14 cellular contexts compared by ENCODE assay signal in the genomic region with DNA sequence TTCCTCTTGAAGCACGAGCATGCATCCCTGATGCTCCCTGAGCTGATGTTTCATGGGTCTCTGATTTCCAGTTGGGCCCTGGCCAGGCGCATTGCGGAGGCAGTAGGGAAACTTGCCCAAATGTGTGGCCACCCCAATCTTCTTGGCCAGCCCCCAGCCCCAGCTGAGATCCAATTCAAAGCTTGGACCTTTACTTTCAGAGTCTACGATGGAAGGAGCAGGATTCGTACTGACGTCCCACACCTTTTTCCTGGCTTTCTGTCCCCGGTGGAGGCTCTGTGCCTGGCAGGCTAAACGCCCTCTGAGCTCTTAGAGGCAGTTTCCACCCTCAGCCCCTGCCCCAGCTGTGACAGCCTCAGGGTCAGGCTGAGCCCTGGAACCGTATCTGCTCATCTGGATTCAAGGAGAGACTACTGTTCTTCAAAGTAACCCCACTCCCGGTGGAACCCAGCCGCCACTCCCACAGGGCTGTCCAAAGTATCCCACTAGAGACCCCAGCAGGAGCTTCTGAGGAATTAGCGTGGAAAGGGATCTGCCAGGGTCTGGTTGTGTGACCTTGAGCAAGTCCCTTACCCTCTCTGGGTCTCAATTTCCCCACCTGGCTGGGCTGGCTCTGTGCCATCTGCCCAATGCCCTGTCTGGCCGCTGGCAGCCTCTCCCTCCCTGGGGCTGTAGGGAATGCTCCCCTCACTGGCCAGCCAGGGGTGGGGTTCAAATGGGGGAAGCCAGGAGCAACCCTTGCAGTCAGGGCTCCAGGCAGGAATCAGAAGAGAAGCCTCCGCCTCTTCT. TPM values are rescaled to one million over a fixed set of nuclear protein-coding genes. Genes with fewer than 3 reads are reported as not detected.
DNase-seq lines count a peak whose midpoint lies in the region; TF ChIP-seq lines count a peak whose summit lies in the region.
"Had no signal": no experiment of that assay in that cellular context is flagged by ENCODE, and none has a peak within 500 bp of the region (broad histone marks: within the 10 kb centered on the region; RNA-seq: fewer than 3 reads in every experiment).

No MANE protein-coding gene starts in this region.

- no peaks in the 10 kb centered on the region for H3K27me3 ChIP-seq in parathyroid adenoma (ENCODE audit: control insufficient read depth, insufficient read depth, low read length)
- H3K27me3 ChIP-seq: body of pancreas had no signal

- H3K9me2 ChIP-seq in OCI-LY7 (ENCODE audit: insufficient read depth, low read length) = no peaks in the 10 kb centered on the region

- no peaks in the 10 kb centered on the region for H4K20me1 ChIP-seq in OCI-LY7 (ENCODE audit: insufficient read depth, low read length)

- peak overlapping the region; percentile 76 for H3K27ac ChIP-seq in parathyroid adenoma
- H3K27ac ChIP-seq in OCI-LY7 (ENCODE audit: low read depth, low read length, poor library complexity, severe bottlenecking) = no peak overlapping the region
- H3K27ac ChIP-seq: neutrophil had no signal

- POLR2A ChIA-PET in OCI-LY7 (lab: Charles Lee) = interaction anchor here (0.7 kb wide), 1 partner anchor 1289 kb away, joined by 3 read pairs; no protein-coding TSS in a partner anchor

- no peak for TF ChIP-seq CTCF in parathyroid adenoma (IDR thresholded peaks at IDR 0.05)
- TF ChIP-seq CTCF in OCI-LY7 (conservative IDR thresholded peaks at IDR 0.05; ENCODE audit: low read length) = no peak

- H3K9me3 ChIP-seq in parathyroid adenoma (ENCODE audit: control insufficient read depth, low read length) (no peaks in the 10 kb centered on the region), OCI-LY7 (ENCODE audit: low read length) (no peaks in the 10 kb centered on the region)
- H3K9me3 ChIP-seq: body of pancreas, neutrophil had no signal

- H3K4me2 ChIP-seq in parathyroid adenoma (ENCODE audit: low read length) (no peak overlapping the region), OCI-LY7 (ENCODE audit: low read length) (no peak overlapping the region)

- CTCF ChIA-PET in OCI-LY7 (lab: Charles Lee; ENCODE audit: unreplicated experiment) = interaction anchor here (0.8 kb wide), 1 partner anchor 650 kb away, joined by 4 read pairs; no protein-coding TSS in a partner anchor

- H3K36me3 ChIP-seq in parathyroid adenoma (ENCODE audit: control insufficient read depth, insufficient read depth, low read length) = no peaks in the 10 kb centered on the region
- H3K36me3 ChIP-seq in OCI-LY7 (ENCODE audit: insufficient read depth, low read length) = no peaks in the 10 kb centered on the region
- H3K36me3 ChIP-seq: heart right ventricle, neutrophil had no signal

- peaks cover 43% of the 10 kb centered on the region for H3K4me1 ChIP-seq in parathyroid adenoma
- no peaks in the 10 kb centered on the region for H3K4me1 ChIP-seq in OCI-LY7 (ENCODE audit: insufficient read depth, low read length, poor library complexity, severe bottlenecking)

- H3K4me3 ChIP-seq in parathyroid adenoma (ENCODE audit: low read depth, low read length) (no peak overlapping the region), OCI-LY7 (ENCODE audit: low read depth, low read length, poor library complexity, severe bottlenecking) (no peak overlapping the region)
- H3K4me3 ChIP-seq: body of pancreas, heart right ventricle had no signal

- intact Hi-C loops in OCI-LY7 (cut with micrococcal nuclease; ENCODE audit: unreplicated experiment) = loop anchor here (2.0 kb wide), 2 partner anchors 177 to 525 kb away; partner anchors contain the start of gene HES1

- H3K79me2 ChIP-seq in parathyroid adenoma (no peaks in the 10 kb centered on the region), OCI-LY7 (ENCODE audit: insufficient read depth, low read depth, low read length) (no peaks in the 10 kb centered on the region)

- peak; percentile 5 for DNase-seq in COLO668 (lab: John Stamatoyannopoulos, UW; ENCODE audit: unreplicated experiment)
- peak; percentile 23 for DNase-seq in NCI-H446 treated with DMSO at 0.1 percent for 48 hours (lab: John Stamatoyannopoulos, UW)
- DNase-seq in fibroblast of peridontal ligament (ENCODE audit: extremely low read depth) = peak; percentile 56
- DNase-seq in NCI-H2171 (lab: John Stamatoyannopoulos, UW) = no peak
- no peak for DNase-seq in effector CD4-positive, alpha-beta T cell
- no peak for DNase-seq in NCI-H1105 treated with DMSO at 0.1 percent for 48 hours (lab: John Stamatoyannopoulos, UW)
- no peak for DNase-seq in OCI-LY7 (ENCODE audit: low spot score)
- DNase-seq: activated CD8-positive, alpha-beta T cell treated with anti-CD3 and anti-CD28 coated beads, Interleukin-2, amount 10 ng/mL, durations not matched to agents 7 days and 5 days; DMS79 treated with DMSO at 0.1 percent for 48 hours had no signal

- H2AFZ ChIP-seq in parathyroid adenoma = peak overlapping the region; percentile 35
- no peak overlapping the region for H2AFZ ChIP-seq in OCI-LY7 (ENCODE audit: low read length)

- H3K9ac ChIP-seq in parathyroid adenoma = no peak overlapping the region

- no TSS peak for BruUV-seq in OCI-LY7 (replicated peaks; lab: Mats Ljungman, UMichigan)

RNA-seq across cellular contexts. Expression of gene CPN2, which starts 37.3 kb away (rescaled TPM):
- total RNA-seq in OCI-LY7 (2014; rRNA removed; shearing (Covaris generic)) = not detected in 2 replicates
- total RNA-seq in OCI-LY7 (2022) = not detected in 2 replicates
- total RNA-seq: activated CD8-positive, alpha-beta T cell treated with anti-CD3 and anti-CD28 coated beads, Interleukin-2, amount 10 ng/mL, durations not matched to agents 7 days and 5 days; body of pancreas; M059J had no signal

RNA-seq across cellular contexts. Expression of gene LRRC15, which starts 55.7 kb away (rescaled TPM):
- not detected in 2 replicates for total RNA-seq in OCI-LY7 (2014; rRNA removed; shearing (Covaris generic))
- not detected in 2 replicates for total RNA-seq in OCI-LY7 (2022)
- total RNA-seq: activated CD8-positive, alpha-beta T cell treated with anti-CD3 and anti-CD28 coated beads, Interleukin-2, amount 10 ng/mL, durations not matched to agents 7 days and 5 days had no signal

Comparison
In these comparisons a context has a peak if more than half of its experiments do, and no peak if none do; other contexts are left out.
1. DNase-seq: peak in COLO668 (single experiment), NCI-H446 treated with DMSO at 0.1 percent for 48 hours (single experiment) and fibroblast of peridontal ligament (single experiment); none in NCI-H2171 (single experiment), effector CD4-positive, alpha-beta T cell (single experiment), NCI-H1105 treated with DMSO at 0.1 percent for 48 hours (single experiment) and OCI-LY7 (single experiment).